In genomic region chr12:91181053-91181452, GRCh38 we compare ENCODE assay signal across 11 cellular contexts. TPM values are rescaled to one million over a fixed set of nuclear protein-coding genes. Genes with fewer than 3 reads are reported as not detected.
DNase-seq lines count a peak whose midpoint lies in the region; TF ChIP-seq lines count a peak whose summit lies in the region.
"Had no signal": no experiment of that assay in that cellular context is flagged by ENCODE, and none has a peak within 500 bp of the region (broad histone marks: within the 10 kb centered on the region; RNA-seq: fewer than 3 reads in every experiment).

No MANE protein-coding gene starts in this region.

- H4K20me1 ChIP-seq in GM23248 (ENCODE audit: insufficient read depth), result no peaks in the 10 kb centered on the region
- no peaks in the 10 kb centered on the region for H4K20me1 ChIP-seq in hepatocyte (ENCODE audit: insufficient read depth, poor library complexity, severe bottlenecking)
- H4K20me1 ChIP-seq in smooth muscle cell (ENCODE audit: low read depth), result no peaks in the 10 kb centered on the region

- H3K36me3 Mint-ChIP-seq in Caco-2 (ENCODE audit: insufficient read depth, unreplicated experiment), result no peaks in the 10 kb centered on the region

- no peak overlapping the region for H3K4me3 Mint-ChIP-seq in Caco-2 (ENCODE audit: unreplicated experiment)

- no peak overlapping the region for H3K27ac Mint-ChIP-seq in Caco-2 (ENCODE audit: unreplicated experiment)

- H3K9ac ChIP-seq in GM23248 (peak overlapping the region; percentile 79), smooth muscle cell (ENCODE audit: low read depth) (peak overlapping the region; percentile 70)

- H3K9me3 ChIP-seq in GM23248 (ENCODE audit: low read depth) (no peaks in the 10 kb centered on the region), hepatocyte (ENCODE audit: low read depth) (no peaks in the 10 kb centered on the region), smooth muscle cell (replicated peaks; ENCODE audit: low read depth) (no peaks in the 10 kb centered on the region), Caco-2 (no peaks in the 10 kb centered on the region)

- H3K9me2 ChIP-seq in GM23248 (ENCODE audit: insufficient read depth), result no peaks in the 10 kb centered on the region
- H3K9me2 ChIP-seq in hepatocyte (replicated peaks; ENCODE audit: insufficient read depth), result no peaks in the 10 kb centered on the region

- H3K79me2 ChIP-seq in GM23248 (ENCODE audit: insufficient read depth), result peaks cover 53% of the 10 kb centered on the region
- H3K79me2 ChIP-seq in hepatocyte, result peaks cover 30% of the 10 kb centered on the region
- peaks cover 68% of the 10 kb centered on the region for H3K79me2 ChIP-seq in smooth muscle cell (ENCODE audit: low read depth)

- no peaks in the 10 kb centered on the region for H3K27me3 ChIP-seq in GM23248 (replicated peaks; ENCODE audit: insufficient read depth)
- no peaks in the 10 kb centered on the region for H3K27me3 ChIP-seq in hepatocyte
- no peaks in the 10 kb centered on the region for H3K27me3 ChIP-seq in smooth muscle cell (ENCODE audit: low read depth)
- no peaks in the 10 kb centered on the region for H3K27me3 ChIP-seq in Caco-2 (replicated peaks; ENCODE audit: control insufficient read depth, insufficient read depth, low read length)

- DNase-seq in GM23248, result peak; percentile 18
- peak; percentile 63 for DNase-seq in amniotic epithelial cell (ENCODE audit: low read depth)
- DNase-seq in hepatocyte (ENCODE audit: low spot score), result no peak
- no peak for DNase-seq in smooth muscle cell (lab: John Stamatoyannopoulos, UW; ENCODE audit: unreplicated experiment)
- DNase-seq in effector CD8-positive, alpha-beta T cell (lab: John Stamatoyannopoulos, UW), result no peak
- no peak for DNase-seq in NOMO-1 treated with DMSO at 0.1 percent for 48 hours (lab: John Stamatoyannopoulos, UW; ENCODE audit: unreplicated experiment)
- DNase-seq in activated CD8-positive, alpha-beta memory T cell treated with anti-CD3 and anti-CD28 coated beads for 24 hours, result no peak
- DNase-seq in Caco-2, result no peak
- DNase-seq: kidney, NCI-H1694 treated with DMSO at 0.1 percent for 48 hours had no signal

- 0 to 1% methylated on average over 3 of the region's 3 CpGs for WGBS in GM23248 (ENCODE audit: low coverage in 1 of 2, low lambda C conversion rate in 2 of 2, missing lambda C conversion rate in 2 of 2), 2 experiments
- WGBS in hepatocyte (ENCODE audit: low lambda C conversion rate, missing lambda C conversion rate), result 39% methylated on average over 3 of the region's 3 CpGs
- 25% methylated on average over 3 of the region's 3 CpGs for WGBS in smooth muscle cell (ENCODE audit: low lambda C conversion rate)

- no peaks in the 10 kb centered on the region for H3K4me1 Mint-ChIP-seq in Caco-2 (ENCODE audit: low read depth, unreplicated experiment)

- H3K27ac ChIP-seq in GM23248, result peak overlapping the region; percentile 63
- H3K27ac ChIP-seq in hepatocyte, result peak overlapping the region; percentile 88
- peak overlapping the region; percentile 91 for H3K27ac ChIP-seq in smooth muscle cell (ENCODE audit: low read depth)

- H3K4me3 ChIP-seq in GM23248 (peak overlapping the region; percentile 81), hepatocyte (peak overlapping the region; percentile 34), smooth muscle cell (peak overlapping the region; percentile 58), Caco-2 (ENCODE audit: low read depth, low read length) (no peak overlapping the region)

- peaks cover 64% of the 10 kb centered on the region for H3F3A ChIP-seq in GM23248 (ENCODE audit: insufficient read depth)
- peaks cover 28% of the 10 kb centered on the region for H3F3A ChIP-seq in smooth muscle cell (ENCODE audit: low read depth)

- no peaks in the 10 kb centered on the region for H3K9me3 Mint-ChIP-seq in Caco-2 (ENCODE audit: unreplicated experiment)

- no peaks in the 10 kb centered on the region for H3K27me3 Mint-ChIP-seq in Caco-2 (ENCODE audit: insufficient read depth, unreplicated experiment)

- H2AFZ ChIP-seq in GM23248, result peak overlapping the region; percentile 23
- H2AFZ ChIP-seq in hepatocyte, result no peak overlapping the region
- peak overlapping the region; percentile 83 for H2AFZ ChIP-seq in smooth muscle cell (ENCODE audit: low read depth)

- POLR2A ChIA-PET in Caco-2 (lab: Charles Lee), result no interaction called here

- intact Hi-C loops in Caco-2 (cut with micrococcal nuclease; ENCODE audit: unreplicated experiment), result no loop called here

- BruUV-seq in Caco-2 (replicated peaks; lab: Mats Ljungman, UMichigan), result no TSS peak

- in situ Hi-C loops in GM23248 (cut with MboI), result loop anchor here (10.0 kb wide), 1 partner anchor 144 kb away; no protein-coding TSS in a partner anchor

- H3K4me2 ChIP-seq in GM23248 (ENCODE audit: unreplicated experiment), result peak overlapping the region; percentile 96
- H3K4me2 ChIP-seq in hepatocyte, result peak overlapping the region; percentile 69
- peak overlapping the region; percentile 90 for H3K4me2 ChIP-seq in smooth muscle cell

- no peaks in the 10 kb centered on the region for H3K36me3 ChIP-seq in GM23248 (ENCODE audit: low read depth)
- H3K36me3 ChIP-seq in hepatocyte (replicated peaks; ENCODE audit: insufficient read depth, low read depth), result no peaks in the 10 kb centered on the region
- H3K36me3 ChIP-seq in smooth muscle cell (ENCODE audit: low read depth), result no peaks in the 10 kb centered on the region
- H3K36me3 ChIP-seq in Caco-2 (ENCODE audit: control insufficient read depth, insufficient read depth, low read length), result no peaks in the 10 kb centered on the region

- CTCF ChIA-PET in Caco-2 (lab: Charles Lee), result interaction anchor here (0.7 kb wide), 1 partner anchor 141 kb away, joined by 6 read pairs; no protein-coding TSS in a partner anchor

- peaks cover 50% of the 10 kb centered on the region for H3K4me1 ChIP-seq in GM23248 (ENCODE audit: insufficient read depth)
- H3K4me1 ChIP-seq in hepatocyte (ENCODE audit: insufficient read depth), result peaks cover 10% of the 10 kb centered on the region
- H3K4me1 ChIP-seq in smooth muscle cell (ENCODE audit: low read depth), result peaks cover 21% of the 10 kb centered on the region
- 0 out of 2 replicates have a peak, but pooled peaks cover 2% of the 10 kb centered on the region for H3K4me1 ChIP-seq in Caco-2

- TF ChIP-seq CTCF in hepatocyte (IDR thresholded peaks at IDR 0.05; ENCODE audit: poor library complexity) (no peak), smooth muscle cell (IDR thresholded peaks at IDR 0.05; ENCODE audit: borderline replicate concordance, insufficient read depth, poor library complexity, severe bottlenecking) (no peak), Caco-2 (IDR thresholded peaks at IDR 0.05; ENCODE audit: insufficient read depth in 1 of 2, low read depth in 1 of 2, low read length in 1 of 2, severe bottlenecking in 1 of 2, unreplicated experiment in 1 of 2) (no peak)

RNA-seq across cellular contexts. Expression of gene DCN, which starts 1.6 kb away (rescaled TPM):
- 432 and 441 TPM in 2 replicates for total RNA-seq in GM23248 (2014; rRNA removed; shearing (Covaris generic))
- polyA plus RNA-seq in GM23248 (2016; fragmentation: Nextera tagmentation; extraction: Ambion mirVana) (483 and 504 TPM in 2 replicates), hepatocyte (2,382 and 2,576 TPM in 2 replicates), smooth muscle cell (1,043 and 1,354 TPM in 2 replicates)
- total RNA-seq in hepatocyte (1,789 and 1,996 TPM in 2 replicates), smooth muscle cell (1,657 and 1,844 TPM in 2 replicates), Caco-2 (2022) (0.95 TPM in 1 of 2 replicates, not detected in the other)
- total RNA-seq: H1 had no signal
- polyA plus RNA-seq: H1 had no signal

Comparison
In these comparisons a context has a peak if more than half of its experiments do, and no peak if none do; other contexts are left out.
1. DNase-seq: peak in GM23248 (single experiment) and amniotic epithelial cell (single experiment); none in hepatocyte (single experiment), smooth muscle cell (single experiment), effector CD8-positive, alpha-beta T cell (single experiment), NOMO-1 treated with DMSO at 0.1 percent for 48 hours (single experiment), activated CD8-positive, alpha-beta memory T cell treated with anti-CD3 and anti-CD28 coated beads for 24 hours (single experiment) and Caco-2 (0 of 2).
2. RNA of gene DCN, which starts 1.6 kb away (total RNA-seq): 1,789 to 1,996 TPM in hepatocyte, 1,657 to 1,844 TPM in smooth muscle cell and 432 to 441 TPM in GM23248; 0.95 TPM in Caco-2; every median in the first group is over 100 times any median in the second.
3. Peak in every context shown above with its lines, with median percentiles within 50 percentile points of each other: H3K27ac ChIP-seq and H3K4me2 ChIP-seq.